8 cellular contexts compared by ENCODE assay signal in genomic region chr11:65706303-65706763, GRCh38. TPM values are rescaled to one million over a fixed set of nuclear protein-coding genes. Genes with fewer than 3 reads are reported as not detected.
DNase-seq lines count a peak whose midpoint lies in the region; ATAC-seq and TF ChIP-seq lines count a peak whose summit lies in the region.
"Not testable (repeated sequence)": the region's sequence is repeated elsewhere in the genome, so short reads cannot be mapped to it uniquely, and the experiment has no call there.

No MANE protein-coding gene starts in this region.

- DNase-seq in CD4-positive, CD25-positive, alpha-beta regulatory T cell, result peak; percentile 61 to 68 (median 65)
- DNase-seq in HUDEP-2 (lab: John Stamatoyannopoulos, UW; ENCODE audit: unreplicated experiment in 76 of 76), result peak in 51 of 76 experiments; percentile 6 to 70 (median 50)
- peak; percentile 28 for DNase-seq in NCI-H774 (lab: John Stamatoyannopoulos, UW)
- DNase-seq in activated CD4-positive, alpha-beta T cell treated with anti-CD3 and anti-CD28 coated beads for 4 hours, result peak; percentile 64 to 72
- DNase-seq in astrocyte of the cerebellum (ENCODE audit: low read depth), result not testable (repeated sequence)
- peak; percentile 57 to 87 (median 76) for DNase-seq in heart left ventricle
- peak; percentile 29 for DNase-seq in occipital lobe (lab: John Stamatoyannopoulos, UW)
- DNase-seq in stimulated activated CD8-positive, alpha-beta memory T cell treated with anti-CD3 and anti-CD28 coated beads, Interleukin-4, amount 100 ng/mL, for 24 hours (ENCODE audit: low read depth), result peak; percentile 71

- in situ Hi-C loops in astrocyte of the cerebellum (cut with HindIII; ENCODE audit: low sequenced_read_pairs), result not testable (repeated sequence)

- H3K27me3 Mint-ChIP-seq in CD4-positive, CD25-positive, alpha-beta regulatory T cell, result peaks cover 10% of the 10 kb centered on the region

- intact Hi-C loops in heart left ventricle (cut with DNase I), result loop anchor here in 5 of 10 donors (5.0 to 10.0 kb wide), 5 partner anchors 68 to 281 kb away; partner anchors contain the start of gene SIPA1 (in 1 of the 5)

- H3K27ac Mint-ChIP-seq in CD4-positive, CD25-positive, alpha-beta regulatory T cell, result not testable (repeated sequence)

- 8 to 20% (median 13%) methylated on average over 14 of the region's 14 CpGs for WGBS in heart left ventricle, 4 donors

- not testable (repeated sequence) for TF ChIP-seq POLR2A in heart left ventricle (IDR thresholded peaks at IDR 0.05)

- peak overlapping the region in 1 of 4 donors; percentile 41 for H3K4me3 Mint-ChIP-seq in CD4-positive, CD25-positive, alpha-beta regulatory T cell

- not testable (repeated sequence) for H3K9me3 Mint-ChIP-seq in CD4-positive, CD25-positive, alpha-beta regulatory T cell

- not testable (repeated sequence) for H3K4me1 ChIP-seq in CD4-positive, CD25-positive, alpha-beta regulatory T cell (ENCODE audit: control insufficient read depth, insufficient read depth, low read length, poor library complexity, severe bottlenecking)
- peaks cover 0 to 13% (median 9%) of the 10 kb centered on the region in 12 donors for H3K4me1 ChIP-seq in heart left ventricle

- peak; percentile 54 for TF ChIP-seq CTCF in astrocyte of the cerebellum (IDR thresholded peaks at IDR 0.05; ENCODE audit: low read depth, low read length, missing control alignments)
- TF ChIP-seq CTCF in heart left ventricle (IDR thresholded peaks at IDR 0.05), result peak; percentile 60 to 86 (median 75)

- not testable (repeated sequence) for H3K9me3 ChIP-seq in CD4-positive, CD25-positive, alpha-beta regulatory T cell (ENCODE audit: control insufficient read depth in 2 of 2, low read length in 2 of 2); heart left ventricle

- H3K4me1 Mint-ChIP-seq in CD4-positive, CD25-positive, alpha-beta regulatory T cell, result not testable (repeated sequence)

- not testable (repeated sequence) for H3K36me3 Mint-ChIP-seq in CD4-positive, CD25-positive, alpha-beta regulatory T cell

- not testable (repeated sequence) for H3K27me3 ChIP-seq in CD4-positive, CD25-positive, alpha-beta regulatory T cell (ENCODE audit: control insufficient read depth, insufficient read depth, low read length); heart left ventricle

- not testable (repeated sequence) for H3K36me3 ChIP-seq in CD4-positive, CD25-positive, alpha-beta regulatory T cell (ENCODE audit: control insufficient read depth, insufficient read depth, low read length); heart left ventricle

- H3K27ac ChIP-seq in CD4-positive, CD25-positive, alpha-beta regulatory T cell (ENCODE audit: insufficient read depth, low read length, poor library complexity, severe bottlenecking); heart left ventricle: not testable (repeated sequence)

- ATAC-seq in CD4-positive, CD25-positive, alpha-beta regulatory T cell (ENCODE audit: low read depth in 2 of 2); heart left ventricle: not testable (repeated sequence)

- H3K4me3 ChIP-seq in CD4-positive, CD25-positive, alpha-beta regulatory T cell (ENCODE audit: low read depth, low read length), result peak overlapping the region; percentile 37
- not testable (repeated sequence) for H3K4me3 ChIP-seq in astrocyte of the cerebellum (ENCODE audit: low read depth, low read length)
- H3K4me3 ChIP-seq in heart left ventricle, result peak overlapping the region in 8 of 12 donors; percentile 21 to 37 (median 26)

RNA-seq across cellular contexts. Expression of gene KAT5, which starts 5.7 kb away (rescaled TPM):
- total RNA-seq in CD4-positive, CD25-positive, alpha-beta regulatory T cell, result 127 TPM
- 10 to 100 TPM; 45.4 to 62.7 (median 55.7) TPM for polyA plus RNA-seq in CD4-positive, CD25-positive, alpha-beta regulatory T cell
- total RNA-seq in heart left ventricle (10 to 100 TPM; 36.4 to 52.5 (median 40.1) TPM), occipital lobe (43.8 TPM)
- 10 to 100 TPM; 39.4 to 62.5 TPM for polyA plus RNA-seq in heart left ventricle

RNA-seq across cellular contexts. Expression of gene RNASEH2C, which starts 14.3 kb away (rescaled TPM):
- 28.3 TPM for total RNA-seq in CD4-positive, CD25-positive, alpha-beta regulatory T cell
- polyA plus RNA-seq in CD4-positive, CD25-positive, alpha-beta regulatory T cell, result 10 to 100 TPM; 60.6 to 83.8 (median 72.6) TPM
- total RNA-seq in heart left ventricle (100 to 1,000 TPM in 2 of 9 donors, 10 to 100 TPM in 7; 31.7 to 131 (median 44.6) TPM), occipital lobe (9.4 TPM)
- 100 to 1,000 TPM in 1 of 2 donors, 10 to 100 TPM in 1; 90.5 to 120 TPM for polyA plus RNA-seq in heart left ventricle

RNA-seq across cellular contexts. Expression of gene RELA, which starts 43.6 kb away (rescaled TPM):
- total RNA-seq in CD4-positive, CD25-positive, alpha-beta regulatory T cell, result 295 TPM
- 10 to 100 TPM; 40.3 to 66.1 (median 53.3) TPM for polyA plus RNA-seq in CD4-positive, CD25-positive, alpha-beta regulatory T cell
- total RNA-seq in heart left ventricle (10 to 100 TPM; 31.2 to 86.4 (median 42.3) TPM), occipital lobe (12.6 TPM)
- 10 to 100 TPM; 22.2 to 49.5 TPM for polyA plus RNA-seq in heart left ventricle
